In the genomic region with DNA sequence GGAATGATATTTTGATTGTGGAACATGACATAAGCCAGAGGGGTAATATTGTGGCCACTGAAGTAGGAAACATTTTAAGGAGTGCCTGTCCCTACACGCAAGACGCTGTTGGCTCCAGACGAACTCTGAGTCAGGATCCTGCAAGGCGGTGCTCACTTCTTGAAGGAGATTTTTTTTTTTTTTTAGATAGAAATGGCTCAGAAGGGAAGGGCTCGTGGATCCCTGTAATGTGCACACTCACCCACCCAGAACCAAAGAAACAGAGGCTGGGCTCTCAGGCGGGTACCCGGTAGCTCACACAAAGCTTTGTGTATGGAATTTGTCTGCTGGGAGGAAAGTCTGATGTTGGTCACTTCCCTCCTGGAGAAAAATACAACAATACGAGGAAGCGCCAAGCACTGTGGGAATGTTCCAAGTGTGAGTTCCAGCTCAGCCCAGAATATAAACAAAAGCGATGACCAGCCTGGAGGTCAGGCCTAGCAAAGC, we compare ENCODE assay signal across 9 cellular contexts. TPM values are rescaled to one million over a fixed set of nuclear protein-coding genes. Genes with fewer than 3 reads are reported as not detected.
A peak's percentile ranks its signal among the peaks of the same experiment; 100 is the strongest.
DNase-seq lines count a peak whose midpoint lies in the region; ATAC-seq, FAIRE-seq and TF ChIP-seq lines count a peak whose summit lies in the region.
"Had no signal": no experiment of that assay in that cellular context is flagged by ENCODE, and none has a peak within 500 bp of the region (broad histone marks: within the 10 kb centered on the region; RNA-seq: fewer than 3 reads in every experiment).

No MANE protein-coding gene starts in this region.

- intact Hi-C loops in right cardiac atrium (cut with DNase I), result no loop called here

- 43% methylated on average over 10 of the region's 10 CpGs for WGBS in right cardiac atrium

- H3K9me3 ChIP-seq in right cardiac atrium (ENCODE audit: control insufficient read depth, low read length) (no peaks in the 10 kb centered on the region), skeletal muscle tissue (ENCODE audit: control insufficient read depth in 3 of 3, low read length in 3 of 3) (no peaks in the 10 kb centered on the region)

- DNase-seq in GM04503 (ENCODE audit: low read depth) (peak; percentile 84), bronchial epithelial cell (ENCODE audit: low read depth) (peak; percentile 98), right cardiac atrium (peak; percentile 77 to 88 (median 81)), NCI-H82 (lab: John Stamatoyannopoulos, UW) (no peak)
- DNase-seq in stimulated activated CD4-positive, alpha-beta T cell treated with anti-CD3 and anti-CD28 coated beads, Interleukin-4, amount 100 ng/mL, for 1 hour, result no peak
- DNase-seq: islet precursor cell had no signal

- peak overlapping the region in 1 of 3 donors; percentile 25 for H3K9ac ChIP-seq in skeletal muscle tissue (ENCODE audit: low read depth in 1 of 3, low read length in 3 of 3)

- no peak for FAIRE-seq in bronchial epithelial cell (lab: Jason Lieb, UNC)

- H3K36me3 ChIP-seq in bronchial epithelial cell (ENCODE audit: control insufficient read depth, insufficient read depth, low read length), result no peaks in the 10 kb centered on the region
- peaks cover 0 to 2% (median 0%) of the 10 kb centered on the region in 3 donors for H3K36me3 ChIP-seq in skeletal muscle tissue (ENCODE audit: control insufficient read depth in 3 of 3, insufficient read depth in 3 of 3, low read length in 3 of 3)

- H3K27ac ChIP-seq in right cardiac atrium (ENCODE audit: low read length) (peak overlapping the region; percentile 95), skeletal muscle tissue (ENCODE audit: low read depth, low read length) (peak overlapping the region; percentile 55)

- no peak overlapping the region for H3K4me3 ChIP-seq in bronchial epithelial cell (ENCODE audit: low read depth, low read length)
- H3K4me3 ChIP-seq in right cardiac atrium (ENCODE audit: low read length), result no peak overlapping the region
- no peak overlapping the region for H3K4me3 ChIP-seq in skeletal muscle tissue (ENCODE audit: low read length in 3 of 3)

- no peaks in the 10 kb centered on the region for H3K27me3 ChIP-seq in bronchial epithelial cell (ENCODE audit: control insufficient read depth, insufficient read depth, low read length)
- no peaks in the 10 kb centered on the region for H3K27me3 ChIP-seq in right cardiac atrium (ENCODE audit: control insufficient read depth, insufficient read depth)
- no peaks in the 10 kb centered on the region for H3K27me3 ChIP-seq in skeletal muscle tissue (ENCODE audit: control insufficient read depth in 3 of 3, insufficient read depth in 3 of 3, low read length in 3 of 3)

- peaks cover 24% of the 10 kb centered on the region for H3K4me1 ChIP-seq in right cardiac atrium (ENCODE audit: control insufficient read depth, insufficient read depth, low read length)
- H3K4me1 ChIP-seq in skeletal muscle tissue (ENCODE audit: control insufficient read depth in 3 of 3, insufficient read depth in 3 of 3, low read length in 3 of 3), result peaks cover 39 to 56% (median 45%) of the 10 kb centered on the region in 3 donors

- ATAC-seq in right cardiac atrium (peak; percentile 82 to 93), HG02678 (IDR thresholded peaks at IDR 0.05; ENCODE audit: unreplicated experiment) (no peak), HG02588 (IDR thresholded peaks at IDR 0.05; ENCODE audit: unreplicated experiment) (no peak)

- no peak for TF ChIP-seq CTCF in bronchial epithelial cell (IDR thresholded peaks at IDR 0.05; ENCODE audit: insufficient read depth, low read length, severe bottlenecking)

RNA-seq across cellular contexts. Expression of a gene that starts 25.7 kb away (rescaled TPM):
- total RNA-seq in bronchial epithelial cell (16.5 and 19.2 TPM in 2 replicates), right cardiac atrium (100 to 1,000 TPM in 1 of 4 donors, 10 to 100 TPM in 3; 82.3 to 100 (median 93.0) TPM), skeletal muscle tissue (19.8 TPM)
- polyA plus RNA-seq in right cardiac atrium, result 58.5 TPM

Comparison
In these comparisons a context has a peak if more than half of its experiments do, and no peak if none do; other contexts are left out.
1. DNase-seq: peak in GM04503 (single experiment), bronchial epithelial cell (single experiment) and right cardiac atrium (3 of 3); none in stimulated activated CD4-positive, alpha-beta T cell treated with anti-CD3 and anti-CD28 coated beads, Interleukin-4, amount 100 ng/mL, for 1 hour (single experiment) and NCI-H82 (single experiment).
2. ATAC-seq: peak in right cardiac atrium (2 of 2); none in HG02678 (single experiment) and HG02588 (single experiment).